Comparison of ENCODE assay signal across 8 cellular contexts in genomic region chr13:41222259-41222852, GRCh38. TPM values are rescaled to one million over a fixed set of nuclear protein-coding genes. Genes with fewer than 3 reads are reported as not detected.
DNase-seq lines count a peak whose midpoint lies in the region; ATAC-seq and TF ChIP-seq lines count a peak whose summit lies in the region.

No MANE protein-coding gene starts in this region.

- H3K36me3 ChIP-seq in endodermal cell (ENCODE audit: control insufficient read depth, insufficient read depth, low read length) = peaks cover 5% of the 10 kb centered on the region

- H3K27ac Mint-ChIP-seq in endodermal cell (no peak overlapping the region), mesothelial cell of epicardium (no peak overlapping the region)
- H3K27ac Mint-ChIP-seq in stimulated activated naive CD8-positive, alpha-beta T cell treated with anti-CD3 and anti-CD28 coated beads, Interleukin-15, amount 100 ng/mL, for 72 hours = no peak overlapping the region

- H3K4me1 ChIP-seq in endodermal cell (ENCODE audit: control insufficient read depth, insufficient read depth, low read length) = no peaks in the 10 kb centered on the region

- no peaks in the 10 kb centered on the region for H3K9me3 ChIP-seq in endodermal cell (ENCODE audit: control insufficient read depth, low read length)

- no peak overlapping the region for H3K27ac ChIP-seq in endodermal cell (ENCODE audit: low read depth, low read length)

- peak; percentile 88 for TF ChIP-seq CTCF in endodermal cell (conservative IDR thresholded peaks at IDR 0.05)
- peak; percentile 71 for TF ChIP-seq CTCF in mesothelial cell of epicardium (IDR thresholded peaks at IDR 0.05; ENCODE audit: unreplicated experiment)

- peaks cover 4% of the 10 kb centered on the region for H3K36me3 Mint-ChIP-seq in endodermal cell (ENCODE audit: low read depth)
- H3K36me3 Mint-ChIP-seq in mesothelial cell of epicardium = peaks cover 6% of the 10 kb centered on the region

- DNase-seq in NCI-H524 (lab: John Stamatoyannopoulos, UW) (peak; percentile 2 to 45), NCI-H524 treated with DMSO at 0.1 percent for 48 hours (lab: John Stamatoyannopoulos, UW) (no peak), NCI-H460 (ENCODE audit: extremely low read depth, low read depth) (peak; percentile 47), endodermal cell (peak; percentile 88), mesothelial cell of epicardium (ENCODE audit: low spot score in 2 of 2, unreplicated experiment in 2 of 2) (no peak)
- peak; percentile 48 to 62 for DNase-seq in activated CD4-positive, alpha-beta T cell treated with anti-CD3 and anti-CD28 coated beads, Interleukin-2, amount 50 U/mL, for 48 hours
- DNase-seq in stimulated activated naive CD8-positive, alpha-beta T cell treated with anti-CD3 and anti-CD28 coated beads, Interleukin-15, amount 100 ng/mL, for 72 hours = peak; percentile 54 to 56

- ATAC-seq in HG02852 (IDR thresholded peaks at IDR 0.05; ENCODE audit: unreplicated experiment) = peak; percentile 79
- ATAC-seq in stimulated activated naive CD8-positive, alpha-beta T cell treated with anti-CD3 and anti-CD28 coated beads, Interleukin-15, amount 100 ng/mL, for 72 hours = peak; percentile 86

- H3K27me3 ChIP-seq in endodermal cell (ENCODE audit: control insufficient read depth, insufficient read depth, low read length, poor library complexity, severe bottlenecking) = no peaks in the 10 kb centered on the region

- H3K9me3 Mint-ChIP-seq in endodermal cell (no peaks in the 10 kb centered on the region), mesothelial cell of epicardium (no peaks in the 10 kb centered on the region)
- no peaks in the 10 kb centered on the region for H3K9me3 Mint-ChIP-seq in stimulated activated naive CD8-positive, alpha-beta T cell treated with anti-CD3 and anti-CD28 coated beads, Interleukin-15, amount 100 ng/mL, for 72 hours

- no peak overlapping the region for H3K9ac ChIP-seq in endodermal cell (ENCODE audit: extremely low read depth, low read length, poor library complexity, severe bottlenecking)

- 72 to 78% methylated on average over 5 of the region's 6 CpGs for WGBS in endodermal cell (ENCODE audit: insufficient coverage in 1 of 2, insufficient read length in 1 of 2), 2 experiments

- H3K4me3 Mint-ChIP-seq in endodermal cell (no peak overlapping the region), mesothelial cell of epicardium (no peak overlapping the region)
- no peak overlapping the region for H3K4me3 Mint-ChIP-seq in stimulated activated naive CD8-positive, alpha-beta T cell treated with anti-CD3 and anti-CD28 coated beads, Interleukin-15, amount 100 ng/mL, for 72 hours

- H3K27me3 Mint-ChIP-seq in endodermal cell (ENCODE audit: insufficient read depth) (no peaks in the 10 kb centered on the region), mesothelial cell of epicardium (ENCODE audit: low read depth) (no peaks in the 10 kb centered on the region)
- no peaks in the 10 kb centered on the region for H3K27me3 Mint-ChIP-seq in stimulated activated naive CD8-positive, alpha-beta T cell treated with anti-CD3 and anti-CD28 coated beads, Interleukin-15, amount 100 ng/mL, for 72 hours

- H3K4me1 Mint-ChIP-seq in endodermal cell = no peaks in the 10 kb centered on the region
- H3K4me1 Mint-ChIP-seq in mesothelial cell of epicardium = no peaks in the 10 kb centered on the region
- peaks cover 7% of the 10 kb centered on the region for H3K4me1 Mint-ChIP-seq in stimulated activated naive CD8-positive, alpha-beta T cell treated with anti-CD3 and anti-CD28 coated beads, Interleukin-15, amount 100 ng/mL, for 72 hours

- H3K4me3 ChIP-seq in endodermal cell (ENCODE audit: low read length) = no peak overlapping the region

RNA-seq across cellular contexts. Expression of gene KBTBD7, which starts 28.0 kb away (rescaled TPM):
- total RNA-seq in NCI-H460 (2014; rRNA removed; shearing (Covaris generic)) = 4.5 and 4.9 TPM in 2 replicates
- polyA plus RNA-seq in NCI-H460 (2014; cell fraction: nucleus; rRNA removed) = 3.6 and 4.2 TPM in 2 replicates
- 10 to 100 TPM; 11.7 to 15.9 TPM for total RNA-seq in endodermal cell
- polyA plus RNA-seq in endodermal cell (2013, experiment 1 of 2) = 9.4 TPM
- polyA plus RNA-seq in endodermal cell (2013, experiment 2 of 2) = 9.2 TPM
- 10.7 to 11.7 TPM (median 11.1 TPM) in 3 replicates for total RNA-seq in mesothelial cell of epicardium

RNA-seq across cellular contexts. Expression of gene MTRF1, which starts 41.0 kb away (rescaled TPM):
- total RNA-seq in NCI-H460 (2014; rRNA removed; shearing (Covaris generic)) = 11.5 and 18.2 TPM in 2 replicates
- polyA plus RNA-seq in NCI-H460 (2014; cell fraction: nucleus; rRNA removed) = 10.0 and 12.6 TPM in 2 replicates
- total RNA-seq in endodermal cell (10 to 100 TPM; 15.0 to 15.4 TPM), mesothelial cell of epicardium (15.5 to 17.2 TPM (median 16.6 TPM) in 3 replicates)
- polyA plus RNA-seq in endodermal cell (2013, experiment 1 of 2) = 16.0 TPM
- polyA plus RNA-seq in endodermal cell (2013, experiment 2 of 2) = 15.9 TPM

Comparison
In these comparisons a context has a peak if more than half of its experiments do, and no peak if none do; other contexts are left out.
1. DNase-seq: peak in NCI-H524 (2 of 2), NCI-H460 (single experiment), activated CD4-positive, alpha-beta T cell treated with anti-CD3 and anti-CD28 coated beads, Interleukin-2, amount 50 U/mL, for 48 hours (2 of 2), endodermal cell (single experiment) and stimulated activated naive CD8-positive, alpha-beta T cell treated with anti-CD3 and anti-CD28 coated beads, Interleukin-15, amount 100 ng/mL, for 72 hours (2 of 2); none in NCI-H524 treated with DMSO at 0.1 percent for 48 hours (single experiment) and mesothelial cell of epicardium (0 of 2).